Comparison of ENCODE assay signal across 1 cellular context in genomic region chr12:96094201-96094600, GRCh38.
A peak's percentile ranks its signal among the peaks of the same experiment; 100 is the strongest.
TF ChIP-seq lines count a peak whose summit lies in the region.

No MANE protein-coding gene starts in this region.

TF ChIP-seq in H1, 55 proteins besides CTCF, POLR2A, EP300 and RAD21 (continued from another document):
- TF ChIP-seq ATF3 (IDR thresholded peaks at IDR 0.05; ENCODE audit: insufficient read depth, low read depth, low read length) (no peak), FOSL1 (IDR thresholded peaks at IDR 0.05; ENCODE audit: insufficient read depth, low read depth, low read length) (no peak), MAX (IDR thresholded peaks at IDR 0.05) (peak; percentile 80), EGR1 (IDR thresholded peaks at IDR 0.05; ENCODE audit: borderline replicate concordance, low read depth, low read length) (no peak), USF2 (IDR thresholded peaks at IDR 0.05; ENCODE audit: low read length) (0 out of 2 replicates have a peak, but pooled peaks have one; percentile 29), SP4 (IDR thresholded peaks at IDR 0.05; ENCODE audit: low read length) (no peak), RXRA (IDR thresholded peaks at IDR 0.05; ENCODE audit: insufficient read depth, low read depth, low read length) (no peak), CTBP2 (IDR thresholded peaks at IDR 0.05; ENCODE audit: borderline replicate concordance, insufficient read depth, insufficient read length, low read length) (no peak)
